In genomic region chr1:240091614-240092300, GRCh38 we compare ENCODE assay signal across 8 cellular contexts. TPM values are rescaled to one million over a fixed set of nuclear protein-coding genes. Genes with fewer than 3 reads are reported as not detected.
DNase-seq lines count a peak whose midpoint lies in the region; ATAC-seq and TF ChIP-seq lines count a peak whose summit lies in the region.

Gene FMN2 (plus strand): TSS chr1:240091883. CDS start chr1:240092110, 227 bp downstream.

- no peak within 1 kb of the TSS for H3K27ac ChIP-seq in ACC112 (ENCODE audit: low read depth, low read length)
- no peak within 1 kb of the TSS for H3K27ac ChIP-seq in GM23338 (ENCODE audit: low read depth)
- peak within 1 kb of the TSS; percentile 79 for H3K27ac ChIP-seq in endodermal cell (ENCODE audit: low read depth, low read length)
- H3K27ac ChIP-seq in muscle layer of duodenum (ENCODE audit: low read length), result no peak within 1 kb of the TSS

- H3K9ac ChIP-seq in endodermal cell (ENCODE audit: extremely low read depth, low read length, poor library complexity, severe bottlenecking), result peak within 1 kb of the TSS; percentile 50

- H3K9me3 Mint-ChIP-seq in GM23338, result no peaks in the 10 kb centered on the region
- no peaks in the 10 kb centered on the region for H3K9me3 Mint-ChIP-seq in endodermal cell
- no peaks in the 10 kb centered on the region for H3K9me3 Mint-ChIP-seq in activated T-helper 1 cell treated with anti-CD3 and anti-CD28 coated beads, Interleukin-12 subunit alpha, Interleukin-12 subunit beta, Interleukin-2, Interleukin-4 antibody, amounts not matched to agents 30 ng/mL and 10 ng/mL and 1 ng/mL, durations not matched to agents 14 hours and 24 hours and 36 hours

- H3K9me3 ChIP-seq in endodermal cell (ENCODE audit: control insufficient read depth, low read length) (no peaks in the 10 kb centered on the region), muscle layer of duodenum (ENCODE audit: control insufficient read depth in 1 of 2, low read length in 2 of 2) (no peaks in the 10 kb centered on the region)

- H3F3A ChIP-seq in GM23338 (replicated peaks; ENCODE audit: low read depth), result no peaks in the 10 kb centered on the region

- no peaks in the 10 kb centered on the region; the same call in 2 of the 3 replicates for H3K36me3 Mint-ChIP-seq in GM23338 (ENCODE audit: low read depth)
- H3K36me3 Mint-ChIP-seq in endodermal cell (ENCODE audit: low read depth), result peaks cover 2% of the 10 kb centered on the region
- H3K36me3 Mint-ChIP-seq in activated T-helper 1 cell treated with anti-CD3 and anti-CD28 coated beads, Interleukin-12 subunit alpha, Interleukin-12 subunit beta, Interleukin-2, Interleukin-4 antibody, amounts not matched to agents 30 ng/mL and 10 ng/mL and 1 ng/mL, durations not matched to agents 14 hours and 24 hours and 36 hours (ENCODE audit: low read depth), result no peaks in the 10 kb centered on the region

- peak; percentile 77 for ATAC-seq in GM23338

- H3K79me2 ChIP-seq in ACC112 (ENCODE audit: control insufficient read depth, insufficient read depth, low read length, unreplicated experiment) (peaks cover 3% of the 10 kb centered on the region), GM23338 (replicated peaks; ENCODE audit: insufficient read depth) (no peaks in the 10 kb centered on the region)

- peak within 1 kb of the TSS; percentile 98 for H3K4me2 ChIP-seq in GM23338

- H3K27me3 Mint-ChIP-seq in GM23338 (ENCODE audit: insufficient read depth, low read depth, poor library complexity), result peaks cover 19% of the 10 kb centered on the region
- peaks cover 23% of the 10 kb centered on the region for H3K27me3 Mint-ChIP-seq in endodermal cell (ENCODE audit: insufficient read depth)
- H3K27me3 Mint-ChIP-seq in activated T-helper 1 cell treated with anti-CD3 and anti-CD28 coated beads, Interleukin-12 subunit alpha, Interleukin-12 subunit beta, Interleukin-2, Interleukin-4 antibody, amounts not matched to agents 30 ng/mL and 10 ng/mL and 1 ng/mL, durations not matched to agents 14 hours and 24 hours and 36 hours (ENCODE audit: insufficient read depth), result peaks cover 29% of the 10 kb centered on the region

- no peaks in the 10 kb centered on the region for H3K36me3 ChIP-seq in ACC112 (ENCODE audit: insufficient read depth, low read length)
- no peaks in the 10 kb centered on the region for H3K36me3 ChIP-seq in GM23338 (ENCODE audit: insufficient read depth)
- H3K36me3 ChIP-seq in endodermal cell (ENCODE audit: control insufficient read depth, insufficient read depth, low read length), result peaks cover 15% of the 10 kb centered on the region
- H3K36me3 ChIP-seq in muscle layer of duodenum (ENCODE audit: control insufficient read depth in 1 of 2, insufficient read depth in 2 of 2, low read length in 2 of 2), result no peaks in the 10 kb centered on the region

- H3K4me3 Mint-ChIP-seq in GM23338, result peak within 1 kb of the TSS; percentile 74
- H3K4me3 Mint-ChIP-seq in endodermal cell, result peak within 1 kb of the TSS; percentile 78
- no peak within 1 kb of the TSS for H3K4me3 Mint-ChIP-seq in activated T-helper 1 cell treated with anti-CD3 and anti-CD28 coated beads, Interleukin-12 subunit alpha, Interleukin-12 subunit beta, Interleukin-2, Interleukin-4 antibody, amounts not matched to agents 30 ng/mL and 10 ng/mL and 1 ng/mL, durations not matched to agents 14 hours and 24 hours and 36 hours

- DNase-seq in GM23338 (ENCODE audit: low spot score), result peak; percentile 78
- peak; percentile 81 for DNase-seq in NCI-H82 treated with DMSO at 0.1 percent for 48 hours (lab: John Stamatoyannopoulos, UW; ENCODE audit: unreplicated experiment)
- peak; percentile 88 for DNase-seq in endodermal cell
- no peak for DNase-seq in NCI-H446 treated with DMSO at 0.1 percent for 48 hours (lab: John Stamatoyannopoulos, UW)
- DNase-seq in stimulated activated CD4-positive, alpha-beta T cell treated with anti-CD3 and anti-CD28 coated beads, Interleukin-1b, Interleukin-23, amount 100 ng/mL, for 48 hours, result no peak
- DNase-seq in activated T-helper 1 cell treated with anti-CD3 and anti-CD28 coated beads, Interleukin-12 subunit alpha, Interleukin-12 subunit beta, Interleukin-2, Interleukin-4 antibody, amounts not matched to agents 30 ng/mL and 10 ng/mL and 1 ng/mL, durations not matched to agents 14 hours and 24 hours and 36 hours (ENCODE audit: low spot score), result no peak

- H3K27me3 ChIP-seq in ACC112 (ENCODE audit: insufficient read depth, low read length) (peaks cover 11% of the 10 kb centered on the region; the same call in 1 of the 2 replicates), GM23338 (ENCODE audit: insufficient read depth) (peaks cover 50% of the 10 kb centered on the region), endodermal cell (ENCODE audit: control insufficient read depth, insufficient read depth, low read length, poor library complexity, severe bottlenecking) (no peaks in the 10 kb centered on the region), muscle layer of duodenum (ENCODE audit: low read depth, low read length) (no peaks in the 10 kb centered on the region)

- 0% methylated on average over 19 to 78 of the region's 78 CpGs for WGBS in endodermal cell (ENCODE audit: insufficient coverage in 1 of 2, insufficient read length in 1 of 2), 2 experiments

- H4K20me1 ChIP-seq in GM23338 (replicated peaks; ENCODE audit: insufficient read depth), result 0 out of 2 replicates have a peak, but pooled peaks cover 5% of the 10 kb centered on the region

- no peaks in the 10 kb centered on the region for H3K9me2 ChIP-seq in GM23338 (ENCODE audit: insufficient read depth)

- TF ChIP-seq CTCF in GM23338 (conservative IDR thresholded peaks at IDR 0.05; ENCODE audit: low read depth in 2 of 2) (no peak), endodermal cell (conservative IDR thresholded peaks at IDR 0.05) (peak; percentile 19)

- peak within 1 kb of the TSS; percentile 83 for H2AFZ ChIP-seq in ACC112 (ENCODE audit: low read length, unreplicated experiment)
- peak within 1 kb of the TSS; percentile 98 for H2AFZ ChIP-seq in GM23338

- no peak within 1 kb of the TSS for H3K27ac Mint-ChIP-seq in GM23338
- H3K27ac Mint-ChIP-seq in endodermal cell, result no peak within 1 kb of the TSS
- H3K27ac Mint-ChIP-seq in activated T-helper 1 cell treated with anti-CD3 and anti-CD28 coated beads, Interleukin-12 subunit alpha, Interleukin-12 subunit beta, Interleukin-2, Interleukin-4 antibody, amounts not matched to agents 30 ng/mL and 10 ng/mL and 1 ng/mL, durations not matched to agents 14 hours and 24 hours and 36 hours, result no peak within 1 kb of the TSS

- intact Hi-C loops in activated T-helper 1 cell treated with anti-CD3 and anti-CD28 coated beads, Interleukin-12 subunit alpha, Interleukin-12 subunit beta, Interleukin-2, Interleukin-4 antibody, amounts not matched to agents 30 ng/mL and 10 ng/mL and 1 ng/mL, durations not matched to agents 14 hours and 24 hours and 36 hours (cut with micrococcal nuclease), result loop anchor here (5.0 kb wide), 1 partner anchor 94 kb away; no protein-coding TSS in a partner anchor

- H3K4me1 ChIP-seq in ACC112 (ENCODE audit: control insufficient read depth, insufficient read depth, low read length, unreplicated experiment) (peaks cover 21% of the 10 kb centered on the region), GM23338 (ENCODE audit: insufficient read depth) (peaks cover 21% of the 10 kb centered on the region; the same call in 1 of the 2 replicates), endodermal cell (ENCODE audit: control insufficient read depth, insufficient read depth, low read length) (peaks cover 5% of the 10 kb centered on the region), muscle layer of duodenum (ENCODE audit: control insufficient read depth in 1 of 2, insufficient read depth in 2 of 2, low read length in 2 of 2) (peaks cover 0 to 21% of the 10 kb centered on the region in 2 donors)

- peak within 1 kb of the TSS; percentile 87 for H3K4me3 ChIP-seq in ACC112 (ENCODE audit: low read depth, low read length)
- peak within 1 kb of the TSS; percentile 78 for H3K4me3 ChIP-seq in GM23338
- peak within 1 kb of the TSS; percentile 90 for H3K4me3 ChIP-seq in endodermal cell (ENCODE audit: low read length)
- peak within 1 kb of the TSS; percentile 44 to 84 for H3K4me3 ChIP-seq in muscle layer of duodenum (ENCODE audit: low read depth in 1 of 2, low read length in 2 of 2)

- H3K4me1 Mint-ChIP-seq in GM23338 (peaks cover 12% of the 10 kb centered on the region), endodermal cell (peaks cover 28% of the 10 kb centered on the region)
- H3K4me1 Mint-ChIP-seq in activated T-helper 1 cell treated with anti-CD3 and anti-CD28 coated beads, Interleukin-12 subunit alpha, Interleukin-12 subunit beta, Interleukin-2, Interleukin-4 antibody, amounts not matched to agents 30 ng/mL and 10 ng/mL and 1 ng/mL, durations not matched to agents 14 hours and 24 hours and 36 hours (ENCODE audit: low read depth), result no peaks in the 10 kb centered on the region

TF ChIP-seq in GM23338, 12 proteins besides CTCF, POLR2A, EP300 and RAD21 (continues in another document):
- TF ChIP-seq POLR2AphosphoS5 (IDR thresholded peaks at IDR 0.05; ENCODE audit: low read depth), result peak; percentile 54; the same call in 1 of the 2 replicates

RNA-seq across cellular contexts. Expression of gene FMN2, which starts in this region (rescaled TPM):
- 2.5 and 6.0 TPM in 2 replicates for total RNA-seq in GM23338 (2014; rRNA removed; shearing (Covaris generic))
- polyA plus RNA-seq in GM23338 (2016; fragmentation: Nextera tagmentation; extraction: Ambion mirVana), result 1.4 and 1.5 TPM in 2 replicates
- total RNA-seq in endodermal cell, result 10 to 100 TPM; 26.9 to 27.2 TPM
- 15.9 TPM for polyA plus RNA-seq in endodermal cell (2013, experiment 1 of 2)
- polyA plus RNA-seq in endodermal cell (2013, experiment 2 of 2), result 17.4 TPM
- not detected in 2 replicates for total RNA-seq in activated T-helper 1 cell treated with anti-CD3 and anti-CD28 coated beads, Interleukin-12 subunit alpha, Interleukin-12 subunit beta, Interleukin-2, Interleukin-4 antibody, amounts not matched to agents 30 ng/mL and 10 ng/mL and 1 ng/mL, durations not matched to agents 14 hours and 24 hours and 36 hours

Comparison
In these comparisons a context has a peak if more than half of its experiments do, and no peak if none do; other contexts are left out.
1. DNase-seq: peak in GM23338 (single experiment), NCI-H82 treated with DMSO at 0.1 percent for 48 hours (single experiment) and endodermal cell (single experiment); none in NCI-H446 treated with DMSO at 0.1 percent for 48 hours (single experiment), stimulated activated CD4-positive, alpha-beta T cell treated with anti-CD3 and anti-CD28 coated beads, Interleukin-1b, Interleukin-23, amount 100 ng/mL, for 48 hours (single experiment) and activated T-helper 1 cell treated with anti-CD3 and anti-CD28 coated beads, Interleukin-12 subunit alpha, Interleukin-12 subunit beta, Interleukin-2, Interleukin-4 antibody, amounts not matched to agents 30 ng/mL and 10 ng/mL and 1 ng/mL, durations not matched to agents 14 hours and 24 hours and 36 hours (single experiment).
2. Peak in every context shown above with its lines, with median percentiles within 50 percentile points of each other: H3K4me3 ChIP-seq.